Comparison of ENCODE assay signal across 16 cellular contexts in genomic region chr15:44988184-44988869, GRCh38. TPM values are rescaled to one million over a fixed set of nuclear protein-coding genes. Genes with fewer than 3 reads are reported as not detected.
"Had no signal": no experiment of that assay in that cellular context is flagged by ENCODE, and none has a peak within 500 bp of the region (broad histone marks: within the 10 kb centered on the region; RNA-seq: fewer than 3 reads in every experiment).

No MANE protein-coding gene starts in this region.

RNA-seq across cellular contexts. Expression of gene TERB2, which starts 31.8 kb away (rescaled TPM):
- total RNA-seq: activated B cell treated with CpG ODN at 0.5 μM for 24 hours; activated CD8-positive, alpha-beta T cell treated with anti-CD3 and anti-CD28 coated beads for 36 hours; activated T-cell treated with anti-CD3 and anti-CD28 coated beads, Interleukin-2, amount 50 U/mL, for 4 hours; activated T-helper 1 cell treated with anti-CD3 and anti-CD28 coated beads, Interleukin-12 subunit alpha, Interleukin-12 subunit beta, Interleukin-2, Interleukin-4 antibody, amounts not matched to agents 30 ng/mL and 10 ng/mL and 1 ng/mL, durations not matched to agents 14 hours and 24 hours and 36 hours; body of pancreas; cardiac muscle cell; colonic mucosa; dermis microvascular lymphatic vessel endothelial cell; endothelial cell of umbilical vein; foreskin keratinocyte; gastrocnemius medialis; heart left ventricle; T-cell; T-helper 2 cell treated with Interferon-gamma antibody and Interleukin-4, amounts not matched to agents 100 ng/mL and 5 ng/mL, for 36 hours had no signal
- polyA plus RNA-seq: adipose tissue, cardiac muscle cell, endothelial cell of umbilical vein, esophagus, foreskin keratinocyte, heart left ventricle had no signal
